3 cellular contexts compared by ENCODE assay signal in the genomic region with DNA sequence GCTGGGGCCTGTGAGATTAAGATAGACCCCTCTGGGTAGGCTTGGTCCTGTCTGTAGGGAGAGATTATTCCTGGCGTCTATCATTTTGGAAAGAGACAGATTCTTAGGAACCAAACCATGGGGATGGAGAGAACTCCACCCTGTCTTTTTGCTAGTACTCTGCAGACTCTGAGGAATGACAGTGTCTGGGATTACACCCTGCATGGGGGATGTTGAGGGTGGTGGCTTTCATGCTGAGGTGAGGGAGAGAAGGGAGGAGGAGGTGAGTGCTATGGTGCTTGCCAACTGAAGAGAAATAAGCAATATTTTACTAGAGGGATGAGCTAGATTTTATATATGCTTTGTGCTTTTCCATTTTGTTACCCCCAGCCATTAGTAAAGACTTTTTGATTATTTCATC.
"Had no signal": no experiment of that assay in that cellular context is flagged by ENCODE, and none has a peak within 500 bp of the region (broad histone marks: within the 10 kb centered on the region; RNA-seq: fewer than 3 reads in every experiment).

No MANE protein-coding gene starts in this region.

- DNase-seq: GDM1, GF-D8 had no signal

- ATAC-seq: GM12878 had no signal
